ENCODE assay signal across 8 cellular contexts in genomic region chr7:151028948-151029501, GRCh38. TPM values are rescaled to one million over a fixed set of nuclear protein-coding genes. Genes with fewer than 3 reads are reported as not detected.
DNase-seq lines count a peak whose midpoint lies in the region; ATAC-seq, FAIRE-seq and TF ChIP-seq lines count a peak whose summit lies in the region.

No MANE protein-coding gene starts in this region.

- intact Hi-C loops in activated CD4-positive, alpha-beta T cell treated with anti-CD3 and anti-CD28 coated beads for 36 hours (cut with DNase I, micrococcal nuclease): loop anchor here (1.0 to 5.0 kb wide), 13 partner anchors 10 to 1191 kb away; partner anchors contain the start of genes ABCF2 (in 1 of the 2), FASTK (in 1 of the 2), NUB1 (in 1 of the 2) and TMUB1 (in 1 of the 2)
- intact Hi-C loops in adrenal gland (cut with DNase I): no loop called here

- peak overlapping the region; percentile 95 for H3K27ac Mint-ChIP-seq in activated CD4-positive, alpha-beta T cell treated with anti-CD3 and anti-CD28 coated beads for 36 hours

- H3K27me3 ChIP-seq in adrenal gland (no peaks in the 10 kb centered on the region), layer of hippocampus (ENCODE audit: control insufficient read depth, insufficient read depth, low read length) (no peaks in the 10 kb centered on the region), suprapubic skin (no peaks in the 10 kb centered on the region)

- H3K27ac ChIP-seq in adrenal gland: peak overlapping the region in 4 of 5 donors; percentile 22 to 81 (median 64)
- H3K27ac ChIP-seq in layer of hippocampus (ENCODE audit: low read depth, low read length): peak overlapping the region; percentile 85
- H3K27ac ChIP-seq in suprapubic skin: peak overlapping the region; percentile 84

- H3K4me1 Mint-ChIP-seq in activated CD4-positive, alpha-beta T cell treated with anti-CD3 and anti-CD28 coated beads for 36 hours: peaks cover 23% of the 10 kb centered on the region

- peak overlapping the region in 3 of 4 donors; percentile 57 to 90 (median 69) for H3K4me3 ChIP-seq in adrenal gland
- H3K4me3 ChIP-seq in suprapubic skin: peak overlapping the region; percentile 74

- peak overlapping the region; percentile 97 for H3K4me3 Mint-ChIP-seq in activated CD4-positive, alpha-beta T cell treated with anti-CD3 and anti-CD28 coated beads for 36 hours

- DNase-seq in activated CD4-positive, alpha-beta T cell treated with anti-CD3 and anti-CD28 coated beads for 36 hours: no peak
- DNase-seq in activated CD4-positive, alpha-beta T cell treated with anti-CD3 and anti-CD28 coated beads for 1 hour: no peak
- DNase-seq in adrenal gland (no peak), suprapubic skin (ENCODE audit: low spot score in 2 of 2) (no peak), NCI-H1105 (lab: John Stamatoyannopoulos, UW) (no peak), D721Med (ENCODE audit: insufficient read length, low spot score) (no peak)

- no peaks in the 10 kb centered on the region for H3K9me3 ChIP-seq in adrenal gland (replicated peaks in 1 of 3)
- H3K9me3 ChIP-seq in suprapubic skin: no peaks in the 10 kb centered on the region

- no peak for ATAC-seq in activated CD4-positive, alpha-beta T cell treated with anti-CD3 and anti-CD28 coated beads for 36 hours
- ATAC-seq in GM19455 (IDR thresholded peaks at IDR 0.05; ENCODE audit: unreplicated experiment): no peak

- TF ChIP-seq POLR2A in adrenal gland (IDR thresholded peaks at IDR 0.05): no peak
- no peak for TF ChIP-seq POLR2A in suprapubic skin (IDR thresholded peaks at IDR 0.05)

- 48 to 62% (median 58%) methylated on average over 17 of the region's 17 CpGs for whole genome bisulfite sequencing in adrenal gland, 4 donors
- WGBS in suprapubic skin: 35% methylated on average over 17 of the region's 17 CpGs

- no peaks in the 10 kb centered on the region for H3K27me3 Mint-ChIP-seq in activated CD4-positive, alpha-beta T cell treated with anti-CD3 and anti-CD28 coated beads for 36 hours

- H3K36me3 ChIP-seq in adrenal gland (replicated peaks in 1 of 2) (no peaks in the 10 kb centered on the region), suprapubic skin (peaks cover 16% of the 10 kb centered on the region)

- TF ChIP-seq CTCF in adrenal gland (IDR thresholded peaks at IDR 0.05) (no peak), suprapubic skin (IDR thresholded peaks at IDR 0.05) (no peak), D721Med (IDR thresholded peaks at IDR 0.05; ENCODE audit: insufficient read depth, missing control alignments) (no peak)

- peaks cover 6 to 16% of the 10 kb centered on the region in 2 donors for H3K4me1 ChIP-seq in adrenal gland (replicated peaks in 1 of 2)
- H3K4me1 ChIP-seq in suprapubic skin: peaks cover 26% of the 10 kb centered on the region

- H3K9me3 Mint-ChIP-seq in activated CD4-positive, alpha-beta T cell treated with anti-CD3 and anti-CD28 coated beads for 36 hours (ENCODE audit: low read depth): no peaks in the 10 kb centered on the region

- CTCF ChIA-PET in activated CD4-positive, alpha-beta T cell treated with anti-CD3 and anti-CD28 coated beads for 36 hours (lab: Charles Lee): interaction anchor here (0.6 to 2.5 kb wide), 15 partner anchors 10 to 515 kb away, joined by 3 to 26 read pairs (median 4); partner anchors contain the start of gene GIMAP7

- TF ChIP-seq EP300 in suprapubic skin (IDR thresholded peaks at IDR 0.05): no peak

- POLR2A ChIA-PET in activated CD4-positive, alpha-beta T cell treated with anti-CD3 and anti-CD28 coated beads for 36 hours (lab: Charles Lee): interaction anchor here (1.0 kb wide), 1 partner anchor 15 kb away, joined by 4 read pairs; no protein-coding TSS in a partner anchor

- H3K36me3 Mint-ChIP-seq in activated CD4-positive, alpha-beta T cell treated with anti-CD3 and anti-CD28 coated beads for 36 hours (ENCODE audit: low read depth): peaks cover 7% of the 10 kb centered on the region

- no peak for FAIRE-seq in D721Med (lab: Jason Lieb, UNC)

RNA-seq across cellular contexts. Expression of gene ABCB8, which starts 0.8 kb away (rescaled TPM):
- 10 to 100 TPM; 41.9 to 44.5 TPM for total RNA-seq in activated CD4-positive, alpha-beta T cell treated with anti-CD3 and anti-CD28 coated beads for 36 hours
- total RNA-seq in adrenal gland (10 to 100 TPM; 34.1 to 62.3 (median 52.5) TPM), suprapubic skin (10 to 100 TPM; 29.5 to 42.3 (median 31.9) TPM)
- 10 to 100 TPM; 15.5 to 57.4 (median 50.8) TPM for polyA plus RNA-seq in adrenal gland

RNA-seq across cellular contexts. Expression of gene ATG9B, which starts 4.7 kb away (rescaled TPM):
- 10 to 100 TPM in 1 of 2 experiments, 1 to 10 TPM in 1; 6.9 to 10.0 TPM for total RNA-seq in activated CD4-positive, alpha-beta T cell treated with anti-CD3 and anti-CD28 coated beads for 36 hours
- total RNA-seq in adrenal gland (under 1 TPM in 6 of 8 donors, not detected in 2; 0.23 to 0.74 (median 0.39) TPM), suprapubic skin (100 to 1,000 TPM in 2 of 4 donors, 10 to 100 TPM in 2; 27.0 to 195 (median 122) TPM)
- polyA plus RNA-seq in adrenal gland: 1 to 10 TPM in 2 of 3 donors, under 1 TPM in 1; 0.53 to 7.8 (median 2.1) TPM

RNA-seq across cellular contexts. Expression of gene ASIC3, which starts 19.3 kb away (rescaled TPM):
- total RNA-seq in activated CD4-positive, alpha-beta T cell treated with anti-CD3 and anti-CD28 coated beads for 36 hours: 1 to 10 TPM; 5.5 to 6.7 TPM
- total RNA-seq in adrenal gland (1 to 10 TPM in 4 of 8 donors, under 1 TPM in 3, not detected in 1; 0.24 to 2.3 (median 1.3) TPM), suprapubic skin (1 to 10 TPM; 2.6 to 8.7 (median 4.1) TPM)
- polyA plus RNA-seq in adrenal gland: 10 to 100 TPM in 2 of 3 donors, 1 to 10 TPM in 1; 1.2 to 32.7 (median 10.0) TPM

RNA-seq across cellular contexts. Expression of gene CDK5, which starts 28.7 kb away (rescaled TPM):
- 10 to 100 TPM; 12.5 to 16.7 TPM for total RNA-seq in activated CD4-positive, alpha-beta T cell treated with anti-CD3 and anti-CD28 coated beads for 36 hours
- total RNA-seq in adrenal gland (10 to 100 TPM; 15.4 to 26.0 (median 21.8) TPM), suprapubic skin (10 to 100 TPM in 3 of 4 donors, 1 to 10 TPM in 1; 7.7 to 14.7 (median 13.4) TPM)
- polyA plus RNA-seq in adrenal gland: 10 to 100 TPM; 15.8 to 19.3 (median 15.9) TPM

RNA-seq across cellular contexts. Expression of gene SLC4A2, which starts 30.4 kb away (rescaled TPM):
- total RNA-seq in activated CD4-positive, alpha-beta T cell treated with anti-CD3 and anti-CD28 coated beads for 36 hours: 10 to 100 TPM; 58.7 to 85.0 TPM
- 100 to 1,000 TPM in 7 of 8 donors, 10 to 100 TPM in 1; 67.4 to 179 (median 155) TPM for total RNA-seq in adrenal gland
- polyA plus RNA-seq in adrenal gland: 100 to 1,000 TPM in 2 of 3 donors, 10 to 100 TPM in 1; 31.5 to 258 (median 157) TPM
- 10 to 100 TPM; 31.9 to 78.7 (median 59.7) TPM for total RNA-seq in suprapubic skin

Comparison
In these comparisons a context has a peak if more than half of its experiments do, and no peak if none do; other contexts are left out.
1. RNA of gene ATG9B, which starts 4.7 kb away (total RNA-seq): 27.0 to 195 TPM in suprapubic skin and 6.9 to 10.0 TPM in activated CD4-positive, alpha-beta T cell treated with anti-CD3 and anti-CD28 coated beads for 36 hours; 0.23 to 0.74 TPM in adrenal gland; every median in the first group is over 4 times any median in the second.
2. intact Hi-C loops: an anchor here in activated CD4-positive, alpha-beta T cell treated with anti-CD3 and anti-CD28 coated beads for 36 hours (1.0 to 5.0 kb wide); none called in adrenal gland.
3. Peak in every context shown above with its lines, with median percentiles within 50 percentile points of each other: H3K27ac ChIP-seq.